In genomic region chr6:116974526-116974925, GRCh38 we compare ENCODE assay signal across 8 cellular contexts.
"Had no signal": no experiment of that assay in that cellular context is flagged by ENCODE, and none has a peak within 500 bp of the region (broad histone marks: within the 10 kb centered on the region; RNA-seq: fewer than 3 reads in every experiment).

No MANE protein-coding gene starts in this region.

- ATAC-seq: GM23338, HCT116, K562 had no signal

- H3K9me3 ChIP-seq: HAP-1 had no signal

- DNase-seq: H7, HFFc6, IMR-90, KG1 had no signal

- H3K4me3 ChIP-seq: GM23338, HAP-1, K562 had no signal

- H3K36me3 ChIP-seq: HAP-1 had no signal

- H3K4me2 ChIP-seq: GM23338 had no signal

- H2AFZ ChIP-seq: GM23338 had no signal

- H3K4me1 ChIP-seq: HAP-1 had no signal
